10 cellular contexts compared by ENCODE assay signal in genomic region chr2:28269019-28269784, GRCh38.
DNase-seq lines count a peak whose midpoint lies in the region; ATAC-seq and TF ChIP-seq lines count a peak whose summit lies in the region.
"Had no signal": no experiment of that assay in that cellular context is flagged by ENCODE, and none has a peak within 500 bp of the region (broad histone marks: within the 10 kb centered on the region; RNA-seq: fewer than 3 reads in every experiment).

No MANE protein-coding gene starts in this region.

- H4K20me1 ChIP-seq in fibroblast of lung (ENCODE audit: control insufficient read depth, extremely low read depth, insufficient read depth, low read length): no peaks in the 10 kb centered on the region

- H3K9me3 ChIP-seq in Panc1 (ENCODE audit: control insufficient read depth, insufficient read depth, low read depth, low read length) (no peaks in the 10 kb centered on the region), fibroblast of lung (ENCODE audit: control insufficient read depth, insufficient read depth, low read depth, low read length) (no peaks in the 10 kb centered on the region), trophoblast cell (ENCODE audit: insufficient read depth, low read depth, low read length) (no peaks in the 10 kb centered on the region)
- H3K9me3 ChIP-seq: right lobe of liver had no signal

- H2BK5ac ChIP-seq in trophoblast cell (ENCODE audit: low read depth, low read length, poor library complexity): no peak overlapping the region

- H3K27ac ChIP-seq in Panc1 (ENCODE audit: low read length) (peak overlapping the region; percentile 76), fibroblast of lung (ENCODE audit: insufficient read depth, low read length) (no peak overlapping the region), trophoblast cell (ENCODE audit: low read depth, low read length) (peak overlapping the region; percentile 90)
- H3K27ac ChIP-seq: right lobe of liver had no signal

- no peaks in the 10 kb centered on the region for H3K36me3 ChIP-seq in Panc1 (ENCODE audit: control insufficient read depth, insufficient read depth, low read length)
- H3K36me3 ChIP-seq in fibroblast of lung (ENCODE audit: control insufficient read depth, insufficient read depth, low read length): no peaks in the 10 kb centered on the region
- H3K36me3 ChIP-seq in trophoblast cell (ENCODE audit: control insufficient read depth in 1 of 2, insufficient read depth in 2 of 2, low read length in 2 of 2): no peaks in the 10 kb centered on the region
- H3K36me3 ChIP-seq: right lobe of liver had no signal

- H3K18ac ChIP-seq in trophoblast cell (ENCODE audit: low read length): no peak overlapping the region

- no peak overlapping the region for H2AK5ac ChIP-seq in trophoblast cell (ENCODE audit: low read length)

- H3K79me2 ChIP-seq in fibroblast of lung (ENCODE audit: control insufficient read depth, insufficient read depth, low read length): no peaks in the 10 kb centered on the region
- H3K79me2 ChIP-seq in trophoblast cell (ENCODE audit: control insufficient read depth, insufficient read depth, low read length, poor library complexity): peaks cover 2% of the 10 kb centered on the region

- peaks cover 13% of the 10 kb centered on the region for H3K79me1 ChIP-seq in trophoblast cell (ENCODE audit: low read length)

- DNase-seq in ELR (ENCODE audit: low read depth) (peak; percentile 71), Panc1 (ENCODE audit: low read depth, low spot score) (no peak), fibroblast of lung (ENCODE audit: low read depth in 2 of 2) (peak; percentile 45 to 79), trophoblast cell (peak; percentile 80 to 96), activated gamma-delta T cell treated with Interleukin-2 at 50 U/mL for 16 hours (no peak), NCI-H1930 (lab: John Stamatoyannopoulos, UW) (no peak), T-helper 9 cell (no peak)
- DNase-seq: activated effector memory CD4-positive, alpha-beta T cell treated with Interleukin-2 at 50 U/mL for 16 hours; right lobe of liver had no signal

- H4K91ac ChIP-seq in trophoblast cell (ENCODE audit: low read depth, low read length): no peak overlapping the region

- no peak for TF ChIP-seq CTCF in Panc1 (IDR thresholded peaks at IDR 0.05)
- no peak for TF ChIP-seq CTCF in fibroblast of lung (conservative IDR thresholded peaks at IDR 0.05 in 1 of 2, IDR thresholded peaks at IDR 0.05 in 1 of 2; ENCODE audit: low read depth in 1 of 2, low read length in 2 of 2)

- H3K4me2 ChIP-seq in fibroblast of lung (ENCODE audit: extremely low read depth, insufficient read depth, low read length) (no peak overlapping the region), trophoblast cell (ENCODE audit: low read length) (no peak overlapping the region)

- H2BK120ac ChIP-seq in trophoblast cell (ENCODE audit: insufficient read depth, low read length, poor library complexity): peak overlapping the region; percentile 12

- CTCF ChIA-PET in Panc1 (lab: Charles Lee): no interaction called here

- intact Hi-C loops in Panc1 (cut with micrococcal nuclease; ENCODE audit: unreplicated experiment): no loop called here

- no peak overlapping the region for H3K4ac ChIP-seq in trophoblast cell (ENCODE audit: low read depth, low read length)

- H3K14ac ChIP-seq in trophoblast cell (ENCODE audit: low read length): no peak overlapping the region

- H4K12ac ChIP-seq in trophoblast cell (ENCODE audit: low read depth, low read length): no peak overlapping the region

- no peak overlapping the region for H4K8ac ChIP-seq in trophoblast cell (ENCODE audit: low read depth, low read length)

- H3K4me1 ChIP-seq in Panc1 (ENCODE audit: control insufficient read depth, insufficient read depth, low read length) (peaks cover 38% of the 10 kb centered on the region), fibroblast of lung (ENCODE audit: control insufficient read depth, extremely low read depth, insufficient read depth, low read length) (peaks cover 6% of the 10 kb centered on the region), trophoblast cell (ENCODE audit: control insufficient read depth in 1 of 2, insufficient read depth in 2 of 2, low read length in 2 of 2) (peaks cover 8 to 24% of the 10 kb centered on the region in 2 experiments)
- H3K4me1 ChIP-seq: right lobe of liver had no signal

- POLR2A ChIA-PET in Panc1 (lab: Charles Lee): interaction anchor here (0.6 kb wide), 1 partner anchor 518 kb away, joined by 8 read pairs; no protein-coding TSS in a partner anchor

- H3K23ac ChIP-seq in trophoblast cell (ENCODE audit: low read length): no peak overlapping the region

- H3K4me3 ChIP-seq in Panc1 (ENCODE audit: low read depth in 2 of 2, low read length in 2 of 2) (no peak overlapping the region), fibroblast of lung (replicated peaks in 1 of 4; ENCODE audit: control extremely low read depth in 1 of 4, insufficient read depth in 1 of 4, low read depth in 3 of 4, low read length in 4 of 4) (no peak overlapping the region), trophoblast cell (ENCODE audit: low read depth, low read length) (no peak overlapping the region)
- H3K4me3 ChIP-seq: right lobe of liver had no signal

- H2BK12ac ChIP-seq in trophoblast cell (ENCODE audit: low read length): no peak overlapping the region

- no CpG with 5 or more reads among the region's 4 CpGs for WGBS in trophoblast cell (ENCODE audit: extremely low coverage, insufficient coverage, insufficient read length)

- no TSS peak for BruUV-seq in Panc1 (replicated peaks; lab: Mats Ljungman, UMichigan)

- H3K27me3 ChIP-seq in Panc1 (ENCODE audit: control insufficient read depth, insufficient read depth, low read length) (no peaks in the 10 kb centered on the region), fibroblast of lung (ENCODE audit: control insufficient read depth, insufficient read depth, low read length) (no peaks in the 10 kb centered on the region), trophoblast cell (ENCODE audit: insufficient read depth, low read length) (no peaks in the 10 kb centered on the region)
- H3K27me3 ChIP-seq: right lobe of liver had no signal

- H2AFZ ChIP-seq in fibroblast of lung (ENCODE audit: low read length) (no peak overlapping the region), trophoblast cell (ENCODE audit: insufficient read depth, low read length, poor library complexity) (no peak overlapping the region)

- in situ Hi-C loops in Panc1 (cut with HindIII; ENCODE audit: low pct_unique_long_range_greater_than_20kb, low sequenced_read_pairs): no loop called here

- ATAC-seq in Panc1: peak; percentile 94
- ATAC-seq in HG03571 (IDR thresholded peaks at IDR 0.05; ENCODE audit: unreplicated experiment): no peak

- no peak overlapping the region for H3K9ac ChIP-seq in fibroblast of lung (ENCODE audit: insufficient read depth, low read length)
- H3K9ac ChIP-seq in trophoblast cell (ENCODE audit: low read length): no peak overlapping the region

Comparison
In these comparisons a context has a peak if more than half of its experiments do, and no peak if none do; other contexts are left out.
1. DNase-seq: peak in ELR (single experiment), fibroblast of lung (2 of 2) and trophoblast cell (2 of 2); none in Panc1 (single experiment), activated gamma-delta T cell treated with Interleukin-2 at 50 U/mL for 16 hours (single experiment), NCI-H1930 (0 of 2) and T-helper 9 cell (single experiment).